1 cellular context compared by ENCODE assay signal in genomic region chr7:41885078-41885477, GRCh38.
TF ChIP-seq lines count a peak whose summit lies in the region.

No MANE protein-coding gene starts in this region.

TF ChIP-seq in SK-N-SH, 30 proteins besides CTCF, POLR2A, EP300 and RAD21 (continued from another document):
- TF ChIP-seq IRF3 (IDR thresholded peaks at IDR 0.05; ENCODE audit: low read depth, low read length) (no peak), USF2 (IDR thresholded peaks at IDR 0.05; ENCODE audit: borderline replicate concordance, low read depth, low read length) (no peak), FOXM1 (IDR thresholded peaks at IDR 0.05; ENCODE audit: low read depth) (no peak), YY1 (IDR thresholded peaks at IDR 0.05; ENCODE audit: low read depth) (peak; percentile 75; the same call in 1 of the 2 replicates), USF1 (IDR thresholded peaks at IDR 0.05; ENCODE audit: borderline replicate concordance, low read depth) (no peak), FOXJ3 (CRISPR knock-in tag; IDR thresholded peaks at IDR 0.05) (no peak), PBX3 (IDR thresholded peaks at IDR 0.05) (peak; percentile 49), ELF1 (IDR thresholded peaks at IDR 0.05) (no peak), CHD2 (IDR thresholded peaks at IDR 0.05; ENCODE audit: low read length, partially characterized antibody) (no peak), TAF1 (IDR thresholded peaks at IDR 0.05; ENCODE audit: borderline replicate concordance, low read depth, low read length) (0 out of 2 replicates have a peak, but pooled peaks have one; percentile 1), NRF1 (IDR thresholded peaks at IDR 0.05; ENCODE audit: low read depth, low read length) (no peak), POLR2AphosphoS5 (IDR thresholded peaks at IDR 0.05; ENCODE audit: low read depth, low read length) (no peak), RCOR1 (IDR thresholded peaks at IDR 0.05; ENCODE audit: low read length) (no peak)
